Comparison of ENCODE assay signal across 1 cellular context in genomic region chr1:8441466-8441865, GRCh38.
TF ChIP-seq lines count a peak whose summit lies in the region.

No MANE protein-coding gene starts in this region.

TF ChIP-seq in IMR-90, 13 proteins besides CTCF, POLR2A, EP300 and RAD21:
- TF ChIP-seq FOS (IDR thresholded peaks at IDR 0.05; ENCODE audit: low read depth, low read length) (peak; percentile 25; the same call in 1 of the 2 replicates), MAFK (IDR thresholded peaks at IDR 0.05; ENCODE audit: low read depth, low read length) (no peak), RFX5 (IDR thresholded peaks at IDR 0.05; ENCODE audit: low read depth, low read length) (no peak), SMC3 (IDR thresholded peaks at IDR 0.05; ENCODE audit: low read depth, low read length) (no peak), MAZ (IDR thresholded peaks at IDR 0.05; ENCODE audit: borderline replicate concordance, low read depth, low read length) (no peak), MXI1 (IDR thresholded peaks at IDR 0.05; ENCODE audit: borderline replicate concordance, low read depth, low read length) (no peak)
